Comparison of ENCODE assay signal across 15 cellular contexts in genomic region chr20:2617099-2617714, GRCh38.
"Had no signal": no experiment of that assay in that cellular context is flagged by ENCODE, and none has a peak within 500 bp of the region (broad histone marks: within the 10 kb centered on the region; RNA-seq: fewer than 3 reads in every experiment).

No MANE protein-coding gene starts in this region.

- H3K36me3 ChIP-seq: right atrium auricular region, suprapubic skin, vagina had no signal

- H3K27ac ChIP-seq: body of pancreas, dorsolateral prefrontal cortex, right atrium auricular region, suprapubic skin, vagina had no signal

- H3K27me3 ChIP-seq: body of pancreas, right atrium auricular region, vagina had no signal

- ATAC-seq: activated CD8-positive, alpha-beta T cell treated with anti-CD3 and anti-CD28 coated beads for 36 hours; activated T-helper 17 cell treated with anti-CD3 and anti-CD28 coated beads, Interleukin-2, amount 50 U/mL, for 72 hours; body of pancreas; left ventricle myocardium superior; stimulated activated naive CD8-positive, alpha-beta T cell treated with anti-CD3 and anti-CD28 coated beads, Interleukin-15, amount 100 ng/mL, for 72 hours had no signal

- DNase-seq: activated CD4-positive, alpha-beta T cell treated with anti-CD3 and anti-CD28 coated beads, Interleukin-2, amount 10 ng/mL, durations not matched to agents 24 days and 14 days; activated CD8-positive, alpha-beta T cell treated with anti-CD3 and anti-CD28 coated beads for 36 hours; activated naive CD4-positive, alpha-beta T cell; activated naive CD8-positive, alpha-beta T cell treated with anti-CD3 and anti-CD28 coated beads, Interleukin-2, amount 10 ng/mL, durations not matched to agents 7 days and 5 days; activated T-cell treated with anti-CD3 and anti-CD28 coated beads, Interleukin-2, amount 50 U/mL, for 1 hour; body of pancreas; dorsolateral prefrontal cortex; left ventricle myocardium superior; stimulated activated CD4-positive, alpha-beta T cell treated with anti-CD3 and anti-CD28 coated beads, Interleukin-2, amount 100 ng/mL, for 24 hours; stimulated activated naive CD8-positive, alpha-beta T cell treated with anti-CD3 and anti-CD28 coated beads, Interleukin-15, amount 100 ng/mL, for 72 hours; trophoblast cell had no signal

- H3K4me3 ChIP-seq: body of pancreas, dorsolateral prefrontal cortex, right atrium auricular region, suprapubic skin, vagina had no signal

- H3K4me1 ChIP-seq: body of pancreas, right atrium auricular region, suprapubic skin, vagina had no signal

- H3K9me3 ChIP-seq: body of pancreas, suprapubic skin, vagina had no signal
